In the genomic region with DNA sequence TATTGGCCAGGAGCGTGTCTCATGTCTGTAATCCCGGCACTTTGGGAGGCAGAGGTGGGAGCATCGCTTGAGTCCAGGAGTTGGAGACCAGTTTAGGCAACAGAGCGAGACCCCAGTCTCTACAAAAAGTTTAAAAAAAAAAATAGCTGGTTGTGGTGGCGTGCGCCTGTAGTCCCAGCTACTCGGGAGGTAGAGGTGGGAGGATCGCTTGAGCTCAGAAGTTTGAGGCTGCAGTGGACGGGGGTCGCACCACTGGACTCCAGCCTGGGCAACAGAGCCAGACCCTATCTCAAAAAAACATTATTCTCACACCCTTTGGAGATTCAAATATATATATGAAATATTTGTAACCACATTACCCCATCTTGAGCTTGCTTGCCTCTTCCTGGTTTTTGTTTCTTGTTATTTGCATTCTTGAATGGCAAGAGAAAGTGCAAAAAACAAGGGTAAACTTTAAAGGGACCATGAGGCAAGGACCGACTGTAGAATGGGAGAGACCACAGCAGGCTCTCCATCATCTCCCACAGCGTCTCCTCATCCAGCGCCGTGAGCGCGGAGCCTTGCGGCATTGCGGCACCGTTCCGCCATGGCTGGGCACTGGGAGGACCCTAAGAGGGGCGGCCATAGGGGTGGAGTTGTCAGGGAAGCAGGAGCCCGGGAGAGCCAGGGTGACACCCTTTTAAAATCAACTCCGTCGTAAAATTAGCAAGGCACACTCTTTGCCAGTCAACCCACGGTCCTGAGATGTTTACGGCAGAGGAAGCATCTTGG, we compare ENCODE assay signal across 8 cellular contexts. TPM values are rescaled to one million over a fixed set of nuclear protein-coding genes. Genes with fewer than 3 reads are reported as not detected.
DNase-seq lines count a peak whose midpoint lies in the region; ATAC-seq and TF ChIP-seq lines count a peak whose summit lies in the region.

No MANE protein-coding gene starts in this region.

- H3K79me2 ChIP-seq in trophoblast cell (ENCODE audit: control insufficient read depth, insufficient read depth, low read length, poor library complexity) = peaks cover 9% of the 10 kb centered on the region

- peak overlapping the region; percentile 97 for H3K4me3 Mint-ChIP-seq in endothelial cell (ENCODE audit: unreplicated experiment)

- peak overlapping the region; percentile 91 for H3K4ac ChIP-seq in trophoblast cell (ENCODE audit: low read depth, low read length)

- H3K9me3 ChIP-seq in ES-I3 (ENCODE audit: control insufficient read depth, insufficient read depth, low read length) = no peaks in the 10 kb centered on the region
- H3K9me3 ChIP-seq in NT2/D1 (ENCODE audit: insufficient read depth, low read length) = no peaks in the 10 kb centered on the region
- H3K9me3 ChIP-seq in trophoblast cell (ENCODE audit: insufficient read depth, low read depth, low read length) = no peaks in the 10 kb centered on the region

- WGBS in trophoblast cell (ENCODE audit: extremely low coverage, insufficient coverage, insufficient read length) = no CpG with 5 or more reads among the region's 26 CpGs

- no peak overlapping the region for H4K8ac ChIP-seq in trophoblast cell (ENCODE audit: low read depth, low read length)

- peak overlapping the region; percentile 71 for H3K4me2 ChIP-seq in trophoblast cell (ENCODE audit: low read length)

- H3K9me3 Mint-ChIP-seq in endothelial cell (ENCODE audit: unreplicated experiment) = no peaks in the 10 kb centered on the region

- no peak overlapping the region for H3K27ac Mint-ChIP-seq in endothelial cell (ENCODE audit: unreplicated experiment)

- peak overlapping the region; percentile 14 for H4K12ac ChIP-seq in trophoblast cell (ENCODE audit: low read depth, low read length)

- DNase-seq in NT2/D1 (ENCODE audit: low read depth, low spot score) (no peak), endothelial cell (ENCODE audit: low spot score) (no peak), trophoblast cell (no peak), foreskin keratinocyte (no peak)
- DNase-seq in activated effector memory CD4-positive, alpha-beta T cell treated with Interleukin-2 at 50 U/mL for 16 hours = no peak

- peaks cover 7% of the 10 kb centered on the region for H3K27me3 Mint-ChIP-seq in endothelial cell (ENCODE audit: unreplicated experiment)

- no peak overlapping the region for H4K91ac ChIP-seq in trophoblast cell (ENCODE audit: low read depth, low read length)

- H3K27me3 ChIP-seq in NT2/D1 (ENCODE audit: insufficient read depth, insufficient read length) (peaks cover 4% of the 10 kb centered on the region), trophoblast cell (ENCODE audit: insufficient read depth, low read length) (no peaks in the 10 kb centered on the region), foreskin keratinocyte (no peaks in the 10 kb centered on the region)

- H3K23ac ChIP-seq in trophoblast cell (ENCODE audit: low read length) = no peak overlapping the region

- no peak overlapping the region for H3K18ac ChIP-seq in trophoblast cell (ENCODE audit: low read length)

- no peak overlapping the region for H2BK5ac ChIP-seq in trophoblast cell (ENCODE audit: low read depth, low read length, poor library complexity)

- H3K4me3 ChIP-seq in NT2/D1 (ENCODE audit: insufficient read length, low read depth) (peak overlapping the region; percentile 84), trophoblast cell (ENCODE audit: low read depth, low read length) (no peak overlapping the region)

- no peak overlapping the region for H2BK120ac ChIP-seq in trophoblast cell (ENCODE audit: insufficient read depth, low read length, poor library complexity)

- H3K79me1 ChIP-seq in trophoblast cell (ENCODE audit: low read length) = peaks cover 10% of the 10 kb centered on the region

- H3K27ac ChIP-seq in trophoblast cell (ENCODE audit: low read depth, low read length) (no peak overlapping the region), foreskin keratinocyte (no peak overlapping the region)

- H2BK12ac ChIP-seq in trophoblast cell (ENCODE audit: low read length) = no peak overlapping the region

- H2AK5ac ChIP-seq in trophoblast cell (ENCODE audit: low read length) = no peak overlapping the region

- peaks cover 11% of the 10 kb centered on the region for H3K36me3 Mint-ChIP-seq in endothelial cell (ENCODE audit: low read depth, unreplicated experiment)

- H3K4me1 ChIP-seq in ES-I3 (ENCODE audit: insufficient read depth, low read length) (no peaks in the 10 kb centered on the region), NT2/D1 (ENCODE audit: insufficient read depth, insufficient read length) (peaks cover 2% of the 10 kb centered on the region), trophoblast cell (ENCODE audit: control insufficient read depth in 1 of 2, insufficient read depth in 2 of 2, low read length in 2 of 2) (peaks cover 2 to 7% of the 10 kb centered on the region in 2 experiments), foreskin keratinocyte (peaks cover 5% of the 10 kb centered on the region)

- no peak overlapping the region for H2AFZ ChIP-seq in trophoblast cell (ENCODE audit: insufficient read depth, low read length, poor library complexity)

- H3K9ac ChIP-seq in ES-I3 (ENCODE audit: low read depth, low read length) (peak overlapping the region; percentile 85; the same call in 1 of the 2 replicates), NT2/D1 (ENCODE audit: insufficient read length, low read depth) (no peak overlapping the region), trophoblast cell (ENCODE audit: low read length) (no peak overlapping the region)

- 0 out of 2 replicates have a peak, but pooled peaks cover 5% of the 10 kb centered on the region for H3K36me3 ChIP-seq in ES-I3 (ENCODE audit: insufficient read depth, low read length)
- peaks cover 26% of the 10 kb centered on the region for H3K36me3 ChIP-seq in NT2/D1 (ENCODE audit: insufficient read depth, insufficient read length, low read length)
- H3K36me3 ChIP-seq in trophoblast cell (ENCODE audit: control insufficient read depth in 1 of 2, insufficient read depth in 2 of 2, low read length in 2 of 2) = peaks cover 0 to 4% of the 10 kb centered on the region in 2 experiments

- H3K4me1 Mint-ChIP-seq in endothelial cell (ENCODE audit: unreplicated experiment) = peaks cover 24% of the 10 kb centered on the region

- ATAC-seq in GM19351 (IDR thresholded peaks at IDR 0.05; ENCODE audit: unreplicated experiment) (no peak), foreskin keratinocyte (no peak), HG03280 (IDR thresholded peaks at IDR 0.05; ENCODE audit: unreplicated experiment) (no peak)

- no peak overlapping the region for H3K14ac ChIP-seq in trophoblast cell (ENCODE audit: low read length)

- TF ChIP-seq CTCF in endothelial cell (IDR thresholded peaks at IDR 0.05; ENCODE audit: unreplicated experiment) (no peak), foreskin keratinocyte (conservative IDR thresholded peaks at IDR 0.05) (no peak)

RNA-seq across cellular contexts. Expression of gene ELP2, which starts 1.4 kb away (rescaled TPM):
- total RNA-seq in endothelial cell (ENCODE audit: unreplicated experiment) (90.5 TPM), foreskin keratinocyte (51.2 and 54.2 TPM in 2 replicates)
- polyA plus RNA-seq in trophoblast cell (2013) = 57.9 and 60.3 TPM in 2 replicates
- 35.7 and 36.7 TPM in 2 replicates for polyA plus RNA-seq in foreskin keratinocyte

RNA-seq across cellular contexts. Expression of gene SLC39A6, which starts 1.9 kb away (rescaled TPM):
- total RNA-seq in endothelial cell (ENCODE audit: unreplicated experiment) (28.2 TPM), foreskin keratinocyte (81.4 and 83.3 TPM in 2 replicates)
- polyA plus RNA-seq in trophoblast cell (2013) = 37.8 and 38.9 TPM in 2 replicates
- 22.1 and 27.4 TPM in 2 replicates for polyA plus RNA-seq in foreskin keratinocyte

RNA-seq across cellular contexts. Expression of gene MOCOS, which starts 56.2 kb away (rescaled TPM):
- total RNA-seq in endothelial cell (ENCODE audit: unreplicated experiment) (0.56 TPM), foreskin keratinocyte (1.6 and 5.0 TPM in 2 replicates)
- 0.70 and 0.89 TPM in 2 replicates for polyA plus RNA-seq in trophoblast cell (2013)
- 1.4 and 4.3 TPM in 2 replicates for polyA plus RNA-seq in foreskin keratinocyte
